In the genomic region with DNA sequence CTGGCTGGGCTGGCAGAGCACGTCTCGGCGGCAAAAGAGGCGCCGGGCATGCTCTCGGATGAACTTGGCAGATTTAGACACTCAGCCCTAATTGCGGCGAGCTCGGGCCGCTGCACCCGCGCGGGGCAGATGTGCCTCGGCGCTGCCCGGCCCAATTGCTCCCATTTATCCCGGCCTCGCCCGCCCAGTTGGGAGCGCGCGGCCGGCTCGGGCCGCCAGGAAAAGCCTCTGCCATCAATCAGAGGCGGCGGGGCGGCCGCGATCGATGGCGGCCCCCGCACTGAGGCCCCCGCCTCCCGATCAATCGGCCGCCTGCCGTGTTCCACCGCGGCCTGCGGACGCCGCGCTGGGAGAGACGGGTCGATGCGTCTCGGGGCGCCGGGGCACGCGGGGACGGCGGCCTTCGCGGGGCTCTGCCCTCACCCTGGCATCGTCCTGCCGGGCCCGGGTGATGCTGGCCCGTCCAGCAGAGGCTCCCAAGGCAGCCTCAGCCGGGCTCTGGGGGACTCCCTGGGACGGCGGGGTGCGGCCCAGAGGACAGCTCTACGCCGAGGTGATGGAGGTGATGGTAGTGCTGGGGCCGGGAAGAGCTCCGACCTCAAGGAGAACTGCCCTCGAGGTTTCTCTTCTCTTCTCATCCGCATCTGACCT, we compare ENCODE assay signal across 23 cellular contexts.
A peak's percentile ranks its signal among the peaks of the same experiment; 100 is the strongest.
DNase-seq lines count a peak whose midpoint lies in the region; ATAC-seq, FAIRE-seq and TF ChIP-seq lines count a peak whose summit lies in the region.
"Had no signal": no experiment of that assay in that cellular context is flagged by ENCODE, and none has a peak within 500 bp of the region (broad histone marks: within the 10 kb centered on the region; RNA-seq: fewer than 3 reads in every experiment).

No MANE protein-coding gene starts in this region.

- CTCF ChIA-PET in MCF 10A (lab: Yijun Ruan, JAX): no interaction called here

- no peak for TF ChIP-seq CTCF in breast epithelium (IDR thresholded peaks at IDR 0.05)
- no peak for TF ChIP-seq CTCF in MCF 10A (IDR thresholded peaks at IDR 0.05; ENCODE audit: unreplicated experiment)
- no peak for TF ChIP-seq CTCF in glutamatergic neuron (IDR thresholded peaks at IDR 0.05; ENCODE audit: partially characterized antibody, unreplicated experiment)
- no peak for TF ChIP-seq CTCF in nephron progenitor cell (IDR thresholded peaks at IDR 0.05)

- FAIRE-seq in urothelium cell line (lab: Jason Lieb, UNC): no peak
- FAIRE-seq: A549, endothelial cell of umbilical vein, frontal cortex, keratinocyte had no signal

- H3K27me3 ChIP-seq in breast epithelium (peaks cover 7 to 32% of the 10 kb centered on the region in 2 donors), SJCRH30 (no peaks in the 10 kb centered on the region)

- no peak overlapping the region for H3K4me3 Mint-ChIP-seq in MCF 10A (ENCODE audit: unreplicated experiment)
- peak overlapping the region; percentile 65 for H3K4me3 Mint-ChIP-seq in glutamatergic neuron (ENCODE audit: unreplicated experiment)
- peak overlapping the region; percentile 78 for H3K4me3 Mint-ChIP-seq in nephron progenitor cell
- H3K4me3 Mint-ChIP-seq in activated CD4-positive, alpha-beta T cell treated with anti-CD3 and anti-CD28 coated beads, Interleukin-2, amount 10 ng/mL, durations not matched to agents 24 days and 14 days: no peak overlapping the region
- H3K4me3 Mint-ChIP-seq: activated CD8-positive, alpha-beta memory T cell treated with anti-CD3 and anti-CD28 coated beads, Interleukin-2, amount 10 ng/mL, durations not matched to agents 7 days and 5 days; CD4-positive, CD25-positive, alpha-beta regulatory T cell; T-helper 17 cell had no signal

- peak overlapping the region; percentile 8 to 37 (median 10) for H3K4me3 ChIP-seq in breast epithelium
- no peak overlapping the region for H3K4me3 ChIP-seq in SJCRH30
- H3K4me3 ChIP-seq: A549, tibial artery had no signal

- no peaks in the 10 kb centered on the region for H3K27me3 Mint-ChIP-seq in MCF 10A (ENCODE audit: insufficient read depth, unreplicated experiment)
- H3K27me3 Mint-ChIP-seq in glutamatergic neuron (ENCODE audit: unreplicated experiment): peaks cover 11% of the 10 kb centered on the region
- peaks cover 92% of the 10 kb centered on the region for H3K27me3 Mint-ChIP-seq in nephron progenitor cell (ENCODE audit: low read depth, poor library complexity)
- peaks cover 31% of the 10 kb centered on the region for H3K27me3 Mint-ChIP-seq in activated CD4-positive, alpha-beta T cell treated with anti-CD3 and anti-CD28 coated beads, Interleukin-2, amount 10 ng/mL, durations not matched to agents 24 days and 14 days

- intact Hi-C loops in breast epithelium (cut with DNase I; ENCODE audit: low total_unique reads): loop anchor here (5.0 kb wide), 1 partner anchor 341 kb away; no protein-coding TSS in a partner anchor
- intact Hi-C loops in MCF 10A (cut with micrococcal nuclease): no loop called here
- intact Hi-C loops in activated CD4-positive, alpha-beta T cell treated with anti-CD3 and anti-CD28 coated beads, Interleukin-2, amount 10 ng/mL, durations not matched to agents 24 days and 14 days (cut with micrococcal nuclease): no loop called here

- H3K27ac ChIP-seq in breast epithelium: no peak overlapping the region
- H3K27ac ChIP-seq in SJCRH30: no peak overlapping the region
- H3K27ac ChIP-seq: A549, skin epidermis, tibial artery had no signal

- TF ChIP-seq POLR2A in breast epithelium (IDR thresholded peaks at IDR 0.05): no peak

- H3K4me1 ChIP-seq in breast epithelium: no peaks in the 10 kb centered on the region
- no peaks in the 10 kb centered on the region for H3K4me1 ChIP-seq in SJCRH30
- H3K4me1 ChIP-seq: A549 had no signal

- H3K36me3 Mint-ChIP-seq in MCF 10A (ENCODE audit: insufficient read depth, unreplicated experiment): no peaks in the 10 kb centered on the region
- H3K36me3 Mint-ChIP-seq in glutamatergic neuron (ENCODE audit: unreplicated experiment): no peaks in the 10 kb centered on the region
- H3K36me3 Mint-ChIP-seq in nephron progenitor cell (ENCODE audit: low read depth): no peaks in the 10 kb centered on the region
- peaks cover 2% of the 10 kb centered on the region for H3K36me3 Mint-ChIP-seq in activated CD4-positive, alpha-beta T cell treated with anti-CD3 and anti-CD28 coated beads, Interleukin-2, amount 10 ng/mL, durations not matched to agents 24 days and 14 days (ENCODE audit: low read depth)
- H3K36me3 Mint-ChIP-seq: activated CD8-positive, alpha-beta memory T cell treated with anti-CD3 and anti-CD28 coated beads, Interleukin-2, amount 10 ng/mL, durations not matched to agents 7 days and 5 days; CD4-positive, CD25-positive, alpha-beta regulatory T cell had no signal

- BruUV-seq in MCF 10A (replicated peaks; lab: Mats Ljungman, UMichigan): no TSS peak

- no peaks in the 10 kb centered on the region for H3K9me3 ChIP-seq in breast epithelium
- no peaks in the 10 kb centered on the region for H3K9me3 ChIP-seq in SJCRH30 (replicated peaks)
- H3K9me3 ChIP-seq: A549, tibial artery had no signal

- H3K4me1 Mint-ChIP-seq in MCF 10A (ENCODE audit: insufficient read depth, unreplicated experiment) (no peaks in the 10 kb centered on the region), glutamatergic neuron (ENCODE audit: low read depth, unreplicated experiment) (peaks cover 22% of the 10 kb centered on the region), nephron progenitor cell (peaks cover 5% of the 10 kb centered on the region)
- H3K4me1 Mint-ChIP-seq in activated CD4-positive, alpha-beta T cell treated with anti-CD3 and anti-CD28 coated beads, Interleukin-2, amount 10 ng/mL, durations not matched to agents 24 days and 14 days: no peaks in the 10 kb centered on the region
- H3K4me1 Mint-ChIP-seq: activated CD8-positive, alpha-beta memory T cell treated with anti-CD3 and anti-CD28 coated beads, Interleukin-2, amount 10 ng/mL, durations not matched to agents 7 days and 5 days; CD4-positive, CD25-positive, alpha-beta regulatory T cell; T-helper 17 cell had no signal

- no peak for ATAC-seq in GM21526 (IDR thresholded peaks at IDR 0.05; ENCODE audit: low FRiP score, unreplicated experiment)
- ATAC-seq: A549; activated CD8-positive, alpha-beta memory T cell treated with anti-CD3 and anti-CD28 coated beads, Interleukin-2, amount 10 ng/mL, durations not matched to agents 7 days and 5 days; T-helper 17 cell had no signal

- DNase-seq in breast epithelium (ENCODE audit: low spot score in 2 of 2) (no peak), MCF 10A (ENCODE audit: unreplicated experiment) (no peak), glutamatergic neuron (peak; percentile 59), nephron progenitor cell (peak; percentile 50), urothelium cell line (ENCODE audit: low spot score) (peak; percentile 39), SJCRH30 (no peak)
- no peak for DNase-seq in activated CD4-positive, alpha-beta T cell treated with anti-CD3 and anti-CD28 coated beads, Interleukin-2, amount 10 ng/mL, durations not matched to agents 24 days and 14 days
- DNase-seq: activated CD4-positive, CD25-positive, alpha-beta regulatory T cell; activated CD8-positive, alpha-beta memory T cell treated with anti-CD3 and anti-CD28 coated beads, Interleukin-2, amount 10 ng/mL, durations not matched to agents 7 days and 5 days; activated effector memory CD4-positive, alpha-beta T cell treated with anti-CD3 and anti-CD28 coated beads, Interleukin-2, amount 50 U/mL, for 16 hours; amygdala; CD4-positive, CD25-positive, alpha-beta regulatory T cell; DMS79 treated with DMSO at 0.1 percent for 48 hours; Karpas-422; NCI-H1417; T-helper 17 cell; tibial artery had no signal

- H3K27ac Mint-ChIP-seq in MCF 10A (ENCODE audit: low read depth, unreplicated experiment): no peak overlapping the region
- H3K27ac Mint-ChIP-seq in glutamatergic neuron (ENCODE audit: unreplicated experiment): no peak overlapping the region
- H3K27ac Mint-ChIP-seq in nephron progenitor cell: no peak overlapping the region
- no peak overlapping the region for H3K27ac Mint-ChIP-seq in activated CD4-positive, alpha-beta T cell treated with anti-CD3 and anti-CD28 coated beads, Interleukin-2, amount 10 ng/mL, durations not matched to agents 24 days and 14 days
- H3K27ac Mint-ChIP-seq: activated CD8-positive, alpha-beta memory T cell treated with anti-CD3 and anti-CD28 coated beads, Interleukin-2, amount 10 ng/mL, durations not matched to agents 7 days and 5 days; CD4-positive, CD25-positive, alpha-beta regulatory T cell; T-helper 17 cell had no signal

- POLR2A ChIA-PET in MCF 10A (lab: Yijun Ruan, JAX): no interaction called here

- H3K9me3 Mint-ChIP-seq in MCF 10A (ENCODE audit: unreplicated experiment) (no peaks in the 10 kb centered on the region), glutamatergic neuron (ENCODE audit: unreplicated experiment) (peaks cover 8% of the 10 kb centered on the region), nephron progenitor cell (no peaks in the 10 kb centered on the region)
- H3K9me3 Mint-ChIP-seq in activated CD4-positive, alpha-beta T cell treated with anti-CD3 and anti-CD28 coated beads, Interleukin-2, amount 10 ng/mL, durations not matched to agents 24 days and 14 days: no peaks in the 10 kb centered on the region

- no peaks in the 10 kb centered on the region for H3K36me3 ChIP-seq in breast epithelium
- no peaks in the 10 kb centered on the region for H3K36me3 ChIP-seq in SJCRH30
- H3K36me3 ChIP-seq: tibial artery had no signal

Comparison
In these comparisons a context has a peak if more than half of its experiments do, and no peak if none do; other contexts are left out.
1. DNase-seq: peak in glutamatergic neuron (single experiment), nephron progenitor cell (single experiment) and urothelium cell line (single experiment); none in breast epithelium (0 of 2), MCF 10A (single experiment), SJCRH30 (0 of 2) and activated CD4-positive, alpha-beta T cell treated with anti-CD3 and anti-CD28 coated beads, Interleukin-2, amount 10 ng/mL, durations not matched to agents 24 days and 14 days (single experiment).
2. H3K4me3 Mint-ChIP-seq: peak in glutamatergic neuron (single experiment) and nephron progenitor cell (single experiment); none in MCF 10A (single experiment) and activated CD4-positive, alpha-beta T cell treated with anti-CD3 and anti-CD28 coated beads, Interleukin-2, amount 10 ng/mL, durations not matched to agents 24 days and 14 days (single experiment).